Comparison of ENCODE assay signal across 20 cellular contexts in the genomic region with DNA sequence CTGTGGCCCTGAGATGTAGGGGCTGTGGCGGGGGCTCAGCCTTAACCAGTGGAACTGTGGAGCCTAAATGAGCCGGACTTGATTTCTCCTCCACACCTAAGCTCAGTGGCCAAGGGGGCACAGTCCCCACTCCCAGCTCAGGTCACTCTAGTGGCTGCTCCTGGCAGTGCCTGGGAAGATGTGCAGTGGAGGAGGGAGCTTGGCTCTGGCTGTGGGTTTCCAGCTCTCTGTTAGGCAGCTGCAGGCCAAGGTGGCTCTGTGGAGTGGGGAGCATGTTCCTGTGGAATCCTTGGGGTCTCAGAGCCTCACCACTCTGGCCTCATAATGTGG.
DNase-seq lines count a peak whose midpoint lies in the region; ATAC-seq, FAIRE-seq and TF ChIP-seq lines count a peak whose summit lies in the region.
"Had no signal": no experiment of that assay in that cellular context is flagged by ENCODE, and none has a peak within 500 bp of the region (broad histone marks: within the 10 kb centered on the region; RNA-seq: fewer than 3 reads in every experiment).

No MANE protein-coding gene starts in this region.

- H3K9me3 ChIP-seq in neural progenitor cell (ENCODE audit: low read depth): no peaks in the 10 kb centered on the region
- H3K9me3 ChIP-seq: HAP-1 had no signal

- no peaks in the 10 kb centered on the region for H3K27me3 ChIP-seq in neural progenitor cell

- H3K4me1 Mint-ChIP-seq in neural progenitor cell: no peaks in the 10 kb centered on the region
- no peaks in the 10 kb centered on the region for H3K4me1 Mint-ChIP-seq in activated CD8-positive, alpha-beta memory T cell treated with anti-CD3 and anti-CD28 coated beads, Interleukin-2, amount 10 ng/mL, durations not matched to agents 7 days and 5 days
- H3K4me1 Mint-ChIP-seq: CD14-positive monocyte had no signal

- TF ChIP-seq CTCF in GM12864 (IDR thresholded peaks at IDR 0.05; ENCODE audit: low read depth, low read length, missing control alignments) (peak; percentile 16), neural progenitor cell (IDR thresholded peaks at IDR 0.05) (no peak)

- DNase-seq in GM12864 (ENCODE audit: low read depth) (no peak), HTR-8/SVneo (ENCODE audit: insufficient read length, low spot score) (no peak), neural progenitor cell (ENCODE audit: low spot score) (no peak)
- no peak for DNase-seq in activated CD8-positive, alpha-beta memory T cell treated with anti-CD3 and anti-CD28 coated beads, Interleukin-2, amount 10 ng/mL, durations not matched to agents 7 days and 5 days
- DNase-seq: ACHN, AML-193, GF-D8, Kasumi-1, MM.1S, NCI-H1105, NCI-H1694, NCI-H510A treated with DMSO at 0.1 percent for 48 hours, NCI-H82 had no signal

- H3K4me1 ChIP-seq in neural progenitor cell: no peaks in the 10 kb centered on the region
- H3K4me1 ChIP-seq: HAP-1 had no signal

- ATAC-seq in HG02885 (IDR thresholded peaks at IDR 0.05; ENCODE audit: poor library complexity, unreplicated experiment) (no peak), GM21526 (IDR thresholded peaks at IDR 0.05; ENCODE audit: low FRiP score, unreplicated experiment) (no peak), HG03139 (IDR thresholded peaks at IDR 0.05; ENCODE audit: unreplicated experiment) (no peak)
- ATAC-seq in activated CD8-positive, alpha-beta memory T cell treated with anti-CD3 and anti-CD28 coated beads, Interleukin-2, amount 10 ng/mL, durations not matched to agents 7 days and 5 days: no peak

- no peaks in the 10 kb centered on the region for H3K36me3 ChIP-seq in neural progenitor cell
- H3K36me3 ChIP-seq: HAP-1 had no signal

- H3K27ac ChIP-seq in cingulate gyrus (ENCODE audit: low read depth, low read length) (peak overlapping the region; percentile 47), neural progenitor cell (no peak overlapping the region)

- no peaks in the 10 kb centered on the region for H3K79me2 ChIP-seq in neural progenitor cell (ENCODE audit: low read depth)

- no peaks in the 10 kb centered on the region for H3K9me3 Mint-ChIP-seq in neural progenitor cell
- no peaks in the 10 kb centered on the region for H3K9me3 Mint-ChIP-seq in activated CD8-positive, alpha-beta memory T cell treated with anti-CD3 and anti-CD28 coated beads, Interleukin-2, amount 10 ng/mL, durations not matched to agents 7 days and 5 days (ENCODE audit: low read depth)
- H3K9me3 Mint-ChIP-seq: CD14-positive monocyte, IgD-negative memory B cell had no signal

- no peak overlapping the region for H2AFZ ChIP-seq in neural progenitor cell (replicated peaks)

- peak overlapping the region; percentile 46 for H3K27ac Mint-ChIP-seq in neural progenitor cell
- H3K27ac Mint-ChIP-seq in activated CD8-positive, alpha-beta memory T cell treated with anti-CD3 and anti-CD28 coated beads, Interleukin-2, amount 10 ng/mL, durations not matched to agents 7 days and 5 days: no peak overlapping the region
- H3K27ac Mint-ChIP-seq: CD14-positive monocyte, IgD-negative memory B cell had no signal

- no peak overlapping the region for H3K4me3 ChIP-seq in GM12864 (ENCODE audit: low read depth, low read length)
- H3K4me3 ChIP-seq in neural progenitor cell: no peak overlapping the region
- H3K4me3 ChIP-seq: HAP-1 had no signal

- no peak overlapping the region for H3K9ac ChIP-seq in neural progenitor cell

- H3K4me2 ChIP-seq in neural progenitor cell: no peak overlapping the region

- no peak overlapping the region for H3K4me3 Mint-ChIP-seq in neural progenitor cell
- no peak overlapping the region for H3K4me3 Mint-ChIP-seq in activated CD8-positive, alpha-beta memory T cell treated with anti-CD3 and anti-CD28 coated beads, Interleukin-2, amount 10 ng/mL, durations not matched to agents 7 days and 5 days
- H3K4me3 Mint-ChIP-seq: CD14-positive monocyte, IgD-negative memory B cell had no signal

- peaks cover 2% of the 10 kb centered on the region for H3K27me3 Mint-ChIP-seq in neural progenitor cell (ENCODE audit: insufficient read depth, low read depth)
- no peaks in the 10 kb centered on the region for H3K27me3 Mint-ChIP-seq in activated CD8-positive, alpha-beta memory T cell treated with anti-CD3 and anti-CD28 coated beads, Interleukin-2, amount 10 ng/mL, durations not matched to agents 7 days and 5 days
- H3K27me3 Mint-ChIP-seq: IgD-negative memory B cell had no signal

- FAIRE-seq in HTR-8/SVneo (lab: Jason Lieb, UNC): peak; percentile 9

- no peaks in the 10 kb centered on the region for H3F3A ChIP-seq in neural progenitor cell (ENCODE audit: low read depth)

- H3K36me3 Mint-ChIP-seq in neural progenitor cell: no peaks in the 10 kb centered on the region
- no peaks in the 10 kb centered on the region for H3K36me3 Mint-ChIP-seq in activated CD8-positive, alpha-beta memory T cell treated with anti-CD3 and anti-CD28 coated beads, Interleukin-2, amount 10 ng/mL, durations not matched to agents 7 days and 5 days
- H3K36me3 Mint-ChIP-seq: CD14-positive monocyte had no signal

- CTCF ChIA-PET in activated CD8-positive, alpha-beta memory T cell treated with anti-CD3 and anti-CD28 coated beads, Interleukin-2, amount 10 ng/mL, durations not matched to agents 7 days and 5 days (lab: Charles Lee): no interaction called here

- no peaks in the 10 kb centered on the region for H4K20me1 ChIP-seq in neural progenitor cell (ENCODE audit: low read depth)
